In genomic region chr9:96361668-96362067, GRCh38 we compare ENCODE assay signal across 10 cellular contexts. TPM values are rescaled to one million over a fixed set of nuclear protein-coding genes. Genes with fewer than 3 reads are reported as not detected.
"Had no signal": no experiment of that assay in that cellular context is flagged by ENCODE, and none has a peak within 500 bp of the region (broad histone marks: within the 10 kb centered on the region; RNA-seq: fewer than 3 reads in every experiment).

No MANE protein-coding gene starts in this region.

- H3K4me3 ChIP-seq: GM23338 had no signal

- H3K9ac ChIP-seq: KMS-11 had no signal

- H3K4me2 ChIP-seq: GM23338, KMS-11 had no signal

- ATAC-seq: GM23338 had no signal

- DNase-seq: H9, HCEC 1CT, HFFc6, IMR-90, KBM-7 had no signal

- H3K27ac ChIP-seq: HL-60, KMS-11 had no signal

- FAIRE-seq: H1, H54 had no signal

- H2AFZ ChIP-seq: GM23338 had no signal

RNA-seq across cellular contexts. Expression of gene HSD17B3, which starts 59.7 kb away (rescaled TPM):
- total RNA-seq: GM23338, H1, H9, HFFc6 had no signal
- polyA plus RNA-seq: GM23338, H1, IMR-90 had no signal
